11 cellular contexts compared by ENCODE assay signal in genomic region chr11:119671561-119672015, GRCh38. TPM values are rescaled to one million over a fixed set of nuclear protein-coding genes. Genes with fewer than 3 reads are reported as not detected.
DNase-seq lines count a peak whose midpoint lies in the region; ATAC-seq, FAIRE-seq and TF ChIP-seq lines count a peak whose summit lies in the region.
"Had no signal": no experiment of that assay in that cellular context is flagged by ENCODE, and none has a peak within 500 bp of the region (broad histone marks: within the 10 kb centered on the region; RNA-seq: fewer than 3 reads in every experiment).

No MANE protein-coding gene starts in this region.

- DNase-seq in DMS 273 treated with DMSO at 0.1 percent for 48 hours (lab: John Stamatoyannopoulos, UW), result peak; percentile 16
- peak; percentile 65 for DNase-seq in fibroblast of villous mesenchyme (ENCODE audit: low read depth)
- DNase-seq in nucleus accumbens (lab: John Stamatoyannopoulos, UW), result peak in 54 of 56 donors; percentile 28 to 94 (median 80)
- no peak for DNase-seq in activated CD8-positive, alpha-beta memory T cell treated with anti-CD3 and anti-CD28 coated beads for 24 hours
- no peak for DNase-seq in D721Med (ENCODE audit: insufficient read length, low spot score)
- DNase-seq in KBM-7, result no peak
- DNase-seq: activated CD4-positive, alpha-beta T cell treated with anti-CD3 and anti-CD28 coated beads, Interleukin-2, amount 10 ng/mL, durations not matched to agents 24 days and 14 days; CD8-positive, alpha-beta memory T cell; MM.1S had no signal

- in situ Hi-C loops in KBM-7 (cut with MboI; ENCODE audit: low pct_unique_long_range_greater_than_20kb, low sequenced_read_pairs), result no loop called here

- H3K4me3 ChIP-seq in fibroblast of villous mesenchyme (ENCODE audit: low read depth, low read length), result no peak overlapping the region

- no peak for FAIRE-seq in D721Med (lab: Jason Lieb, UNC)

- peak; percentile 34; the same call in 1 of the 3 replicates for ATAC-seq in SK-N-SH treated with all-trans-retinoic acid at 6 μM for 48 hours
- ATAC-seq in GM21423 (IDR thresholded peaks at IDR 0.05; ENCODE audit: unreplicated experiment), result no peak

- TF ChIP-seq CTCF in fibroblast of villous mesenchyme (IDR thresholded peaks at IDR 0.05; ENCODE audit: insufficient read depth, low read depth, low read length) (no peak), D721Med (IDR thresholded peaks at IDR 0.05; ENCODE audit: insufficient read depth, missing control alignments) (no peak)

TF ChIP-seq in SK-N-SH treated with all-trans-retinoic acid at 6 μM for 48 hours, 23 proteins besides CTCF, POLR2A, EP300 and RAD21:
- no peak for TF ChIP-seq CSDC2 (CRISPR knock-in tag; IDR thresholded peaks at IDR 0.05)
- TF ChIP-seq ZFP30 (CRISPR knock-in tag; IDR thresholded peaks at IDR 0.05), result no peak
- no peak for TF ChIP-seq ZFP3 (CRISPR knock-in tag; IDR thresholded peaks at IDR 0.05)
- no peak for TF ChIP-seq CREB5 (CRISPR knock-in tag; IDR thresholded peaks at IDR 0.05; ENCODE audit: low read depth)
- TF ChIP-seq TSHZ2 (CRISPR knock-in tag; IDR thresholded peaks at IDR 0.05), result no peak
- TF ChIP-seq POU6F1 (CRISPR knock-in tag; IDR thresholded peaks at IDR 0.05; ENCODE audit: borderline replicate concordance, low read depth), result no peak
- TF ChIP-seq OSR1 (CRISPR knock-in tag; IDR thresholded peaks at IDR 0.05), result no peak
- TF ChIP-seq RARB (CRISPR knock-in tag; IDR thresholded peaks at IDR 0.05), result no peak
- TF ChIP-seq BACH2 (CRISPR knock-in tag; IDR thresholded peaks at IDR 0.05; ENCODE audit: borderline replicate concordance), result no peak
- no peak for TF ChIP-seq ESRRG (CRISPR knock-in tag; IDR thresholded peaks at IDR 0.05)
- TF ChIP-seq PATZ1 (CRISPR knock-in tag; IDR thresholded peaks at IDR 0.05; ENCODE audit: borderline replicate concordance), result no peak
- TF ChIP-seq ZNF8 (CRISPR knock-in tag; IDR thresholded peaks at IDR 0.05), result no peak
- TF ChIP-seq ISL1 (CRISPR knock-in tag; IDR thresholded peaks at IDR 0.05), result no peak
- TF ChIP-seq GLIS3 (CRISPR knock-in tag; IDR thresholded peaks at IDR 0.05), result no peak
- no peak for TF ChIP-seq SNAI2 (CRISPR knock-in tag; IDR thresholded peaks at IDR 0.05)
- TF ChIP-seq CSRNP3 (CRISPR knock-in tag; IDR thresholded peaks at IDR 0.05), result no peak

RNA-seq across cellular contexts. Expression of gene NECTIN1, which starts 57.4 kb away (rescaled TPM):
- total RNA-seq in fibroblast of villous mesenchyme, result 3.9 and 4.8 TPM in 2 replicates

Comparison
In these comparisons a context has a peak if more than half of its experiments do, and no peak if none do; other contexts are left out.
1. DNase-seq: peak in DMS 273 treated with DMSO at 0.1 percent for 48 hours (single experiment), fibroblast of villous mesenchyme (single experiment) and nucleus accumbens (54 of 56); none in activated CD8-positive, alpha-beta memory T cell treated with anti-CD3 and anti-CD28 coated beads for 24 hours (single experiment), D721Med (single experiment) and KBM-7 (single experiment).